Comparison of ENCODE assay signal across 13 cellular contexts in genomic region chr10:83666762-83667161, GRCh38.
"Had no signal": no experiment of that assay in that cellular context is flagged by ENCODE, and none has a peak within 500 bp of the region (broad histone marks: within the 10 kb centered on the region; RNA-seq: fewer than 3 reads in every experiment).

No MANE protein-coding gene starts in this region.

- H3K27ac ChIP-seq: ascending aorta, prostate gland, suprapubic skin had no signal

- H3K4me1 ChIP-seq: ascending aorta, prostate gland, suprapubic skin had no signal

- H3K36me3 ChIP-seq: ascending aorta, prostate gland, suprapubic skin had no signal

- H3K4me3 ChIP-seq: ascending aorta, prostate gland, suprapubic skin had no signal

- H3K9me3 ChIP-seq: ascending aorta, prostate gland had no signal

- DNase-seq: activated CD4-positive, alpha-beta memory T cell treated with anti-CD3 and anti-CD28 coated beads for 36 hours; activated CD4-positive, alpha-beta T cell treated with anti-CD3 and anti-CD28 coated beads for 1 hour; activated CD8-positive, alpha-beta memory T cell treated with anti-CD3 and anti-CD28 coated beads, Interleukin-2, amount 50 U/mL, for 4 hours; activated gamma-delta T cell treated with Interleukin-2 at 50 U/mL for 16 hours; activated naive CD8-positive, alpha-beta T cell treated with anti-CD3 and anti-CD28 coated beads for 36 hours; activated T-cell treated with anti-CD3 and anti-CD28 coated beads, Interleukin-2, amount 50 U/mL, for 72 hours; central memory CD4-positive, alpha-beta T cell; occipital lobe; stimulated activated CD4-positive, alpha-beta T cell treated with anti-CD3 and anti-CD28 coated beads, Interleukin-12 subunit alpha, Interleukin-12 subunit beta, amount 100 ng/mL, for 4 hours; stimulated activated naive CD4-positive, alpha-beta T cell treated with Interleukin-2 at 50 U/mL for 16 hours had no signal

- H3K27me3 ChIP-seq: ascending aorta, suprapubic skin had no signal
